Comparison of ENCODE assay signal across 2 cellular contexts in genomic region chrX:41923257-41923924, GRCh38.
TF ChIP-seq lines count a peak whose summit lies in the region.

Gene CASK (minus strand): TSS chrX:41923554. CDS start chrX:41922988, 566 bp downstream.

TF ChIP-seq in IMR-90, 13 proteins besides CTCF, POLR2A, EP300 and RAD21:
- no peak for TF ChIP-seq USF2 (IDR thresholded peaks at IDR 0.05; ENCODE audit: low read depth, low read length)
- no peak; the same call in 1 of the 2 replicates for TF ChIP-seq MAZ (IDR thresholded peaks at IDR 0.05; ENCODE audit: borderline replicate concordance, low read depth, low read length)
- no peak for TF ChIP-seq RFX5 (IDR thresholded peaks at IDR 0.05; ENCODE audit: low read depth, low read length)
- no peak for TF ChIP-seq BHLHE40 (IDR thresholded peaks at IDR 0.05; ENCODE audit: low read depth, low read length)
- no peak for TF ChIP-seq RCOR1 (IDR thresholded peaks at IDR 0.05; ENCODE audit: insufficient replicate concordance, low read length)
- TF ChIP-seq SMC3 (IDR thresholded peaks at IDR 0.05; ENCODE audit: low read depth, low read length): no peak
- no peak for TF ChIP-seq NFE2L2 (IDR thresholded peaks at IDR 0.05; ENCODE audit: low read depth, low read length)
- TF ChIP-seq FOS (IDR thresholded peaks at IDR 0.05; ENCODE audit: low read depth, low read length): no peak
- TF ChIP-seq, protein P1, sequence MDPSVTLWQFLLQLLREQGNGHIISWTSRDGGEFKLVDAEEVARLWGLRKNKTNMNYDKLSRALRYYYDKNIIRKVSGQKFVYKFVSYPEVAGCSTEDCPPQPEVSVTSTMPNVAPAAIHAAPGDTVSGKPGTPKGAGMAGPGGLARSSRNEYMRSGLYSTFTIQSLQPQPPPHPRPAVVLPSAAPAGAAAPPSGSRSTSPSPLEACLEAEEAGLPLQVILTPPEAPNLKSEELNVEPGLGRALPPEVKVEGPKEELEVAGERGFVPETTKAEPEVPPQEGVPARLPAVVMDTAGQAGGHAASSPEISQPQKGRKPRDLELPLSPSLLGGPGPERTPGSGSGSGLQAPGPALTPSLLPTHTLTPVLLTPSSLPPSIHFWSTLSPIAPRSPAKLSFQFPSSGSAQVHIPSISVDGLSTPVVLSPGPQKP (IDR thresholded peaks at IDR 0.05; ENCODE audit: borderline replicate concordance, low read depth, low read length): no peak
- no peak for TF ChIP-seq MXI1 (IDR thresholded peaks at IDR 0.05; ENCODE audit: borderline replicate concordance, low read depth, low read length)
- TF ChIP-seq CEBPB (IDR thresholded peaks at IDR 0.05; ENCODE audit: low read depth, low read length): no peak
- TF ChIP-seq MAFK (IDR thresholded peaks at IDR 0.05; ENCODE audit: low read depth, low read length): no peak
- TF ChIP-seq CHD1 (IDR thresholded peaks at IDR 0.05; ENCODE audit: low read depth, low read length): no peak

TF ChIP-seq in endothelial cell of umbilical vein, 7 proteins besides CTCF, POLR2A, EP300 and RAD21:
- TF ChIP-seq FOS (IDR thresholded peaks at IDR 0.05; ENCODE audit: borderline replicate concordance, insufficient read depth, low read length): no peak
- TF ChIP-seq EZH2 (IDR thresholded peaks at IDR 0.05; ENCODE audit: borderline replicate concordance, low read depth, low read length, severe bottlenecking): no peak
- TF ChIP-seq, protein P2, sequence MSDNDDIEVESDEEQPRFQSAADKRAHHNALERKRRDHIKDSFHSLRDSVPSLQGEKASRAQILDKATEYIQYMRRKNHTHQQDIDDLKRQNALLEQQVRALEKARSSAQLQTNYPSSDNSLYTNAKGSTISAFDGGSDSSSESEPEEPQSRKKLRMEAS (IDR thresholded peaks at IDR 0.05; ENCODE audit: insufficient read depth, insufficient read length): no peak
- no peak for TF ChIP-seq MYC (IDR thresholded peaks at IDR 0.05; ENCODE audit: low read depth, low read length)
- TF ChIP-seq JUN (IDR thresholded peaks at IDR 0.05; ENCODE audit: borderline replicate concordance, insufficient read depth, insufficient read length, low read depth): no peak
- TF ChIP-seq POLR2AphosphoS5 (IDR thresholded peaks at IDR 0.05; ENCODE audit: insufficient read depth, low read depth, low read length): no peak
- no peak for TF ChIP-seq GATA2 (IDR thresholded peaks at IDR 0.05; ENCODE audit: insufficient read depth, insufficient read length, low read depth, low read length)
